Comparison of ENCODE assay signal across 1 cellular context in the genomic region with DNA sequence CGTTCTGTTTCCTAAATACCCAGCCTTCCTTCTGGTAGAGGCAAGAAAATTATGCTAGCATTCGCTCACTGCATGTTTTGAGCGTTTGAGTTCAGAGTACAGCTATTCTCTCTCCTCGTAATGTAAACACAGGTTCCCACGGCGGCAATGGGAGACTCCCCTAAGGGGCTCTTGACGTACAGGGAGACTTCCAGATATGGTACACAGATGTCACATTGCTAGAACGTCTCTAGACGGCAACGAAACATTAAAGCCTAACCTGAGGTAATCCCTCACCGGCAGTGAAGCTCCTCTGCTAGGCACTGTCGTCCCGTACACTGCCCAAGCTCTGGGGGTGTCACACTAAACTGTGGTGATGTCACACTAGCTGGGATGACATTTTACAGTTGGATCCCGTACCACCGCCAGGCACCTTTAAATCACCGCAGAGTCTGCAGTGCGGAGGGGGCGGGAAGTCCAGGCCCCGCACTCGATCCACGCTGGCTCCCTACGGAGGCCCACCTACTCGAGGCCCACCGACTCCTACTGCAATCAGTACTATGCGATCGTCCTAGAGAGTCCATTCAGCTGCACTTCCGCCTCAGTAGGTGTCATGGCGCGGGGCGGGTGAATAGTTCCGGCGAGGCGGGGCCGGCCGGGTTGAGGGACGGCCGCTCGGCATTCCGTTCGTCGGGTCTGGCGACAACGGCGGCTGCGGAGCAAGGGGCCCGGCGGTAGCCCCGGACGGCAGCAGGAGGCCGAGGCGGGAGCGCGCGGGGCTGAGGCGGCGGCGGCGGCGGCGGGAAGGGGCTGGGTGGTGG.
TF ChIP-seq lines count a peak whose summit lies in the region.

HIPK1 (plus strand) TSS at position 375 of the 800 bp plus-strand sequence.

TF ChIP-seq in GM12878, 131 proteins besides CTCF, POLR2A, EP300 and RAD21 (continued from another document and continues in another):
- TF ChIP-seq, protein P1, sequence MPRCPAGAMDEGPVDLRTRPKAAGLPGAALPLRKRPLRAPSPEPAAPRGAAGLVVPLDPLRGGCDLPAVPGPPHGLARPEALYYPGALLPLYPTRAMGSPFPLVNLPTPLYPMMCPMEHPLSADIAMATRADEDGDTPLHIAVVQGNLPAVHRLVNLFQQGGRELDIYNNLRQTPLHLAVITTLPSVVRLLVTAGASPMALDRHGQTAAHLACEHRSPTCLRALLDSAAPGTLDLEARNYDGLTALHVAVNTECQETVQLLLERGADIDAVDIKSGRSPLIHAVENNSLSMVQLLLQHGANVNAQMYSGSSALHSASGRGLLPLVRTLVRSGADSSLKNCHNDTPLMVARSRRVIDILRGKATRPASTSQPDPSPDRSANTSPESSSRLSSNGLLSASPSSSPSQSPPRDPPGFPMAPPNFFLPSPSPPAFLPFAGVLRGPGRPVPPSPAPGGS (IDR thresholded peaks at IDR 0.05; ENCODE audit: borderline replicate concordance, insufficient read depth, low read depth, low read length, poor library complexity, severe bottlenecking): no peak
- TF ChIP-seq SIX5 (IDR thresholded peaks at IDR 0.05; ENCODE audit: low read depth, low read length, severe bottlenecking) (peak; percentile 64), RFX5 (IDR thresholded peaks at IDR 0.05; ENCODE audit: low read depth, low read length) (no peak), ASH2L (IDR thresholded peaks at IDR 0.05; ENCODE audit: borderline replicate concordance, low read depth) (0 out of 2 replicates have a peak, but pooled peaks have one; percentile 39), IRF4 (IDR thresholded peaks at IDR 0.05; ENCODE audit: low read depth, low read length) (no peak), GATAD2B (conservative IDR thresholded peaks at IDR 0.05; ENCODE audit: low read depth) (peak; percentile 85), YBX1 (IDR thresholded peaks at IDR 0.05) (no peak), NFIC (IDR thresholded peaks at IDR 0.05; ENCODE audit: low read depth, low read length) (no peak), CBX3 (IDR thresholded peaks at IDR 0.05; ENCODE audit: borderline replicate concordance, low read depth) (no peak), ETV6 (conservative IDR thresholded peaks at IDR 0.05 in 1 of 2, IDR thresholded peaks at IDR 0.05 in 1 of 2; ENCODE audit: borderline replicate concordance in 1 of 2, low read depth in 1 of 2) (peak in 1 of 2 experiments; percentile 19; a peak in 1 of 4 replicates), FOXK2 (IDR thresholded peaks at IDR 0.05) (peak; percentile 53), POLR2AphosphoS2 (IDR thresholded peaks at IDR 0.05; ENCODE audit: low read depth, low read length) (peak; percentile 70; the same call in 1 of the 2 replicates), ZNF274 (IDR thresholded peaks at IDR 0.05; ENCODE audit: insufficient read depth, insufficient read length) (no peak), KDM1A (IDR thresholded peaks at IDR 0.05; ENCODE audit: borderline replicate concordance) (no peak), RAD51 (IDR thresholded peaks at IDR 0.05) (peak; percentile 23; the same call in 1 of the 2 replicates), REST (IDR thresholded peaks at IDR 0.05; ENCODE audit: low read depth, low read length) (no peak), SPI1 (IDR thresholded peaks at IDR 0.05; ENCODE audit: borderline replicate concordance, insufficient read depth, low read depth, low read length) (peak; percentile 26; the same call in 1 of the 2 replicates), NR2C1 (IDR thresholded peaks at IDR 0.05) (peak; percentile 87), EGR1 (IDR thresholded peaks at IDR 0.05; ENCODE audit: borderline replicate concordance in 1 of 2, low read depth in 2 of 2, low read length in 2 of 2) (no peak; a peak in 1 of 3 replicates), SMC3 (IDR thresholded peaks at IDR 0.05; ENCODE audit: borderline replicate concordance, low read length) (peak; percentile 21; the same call in 1 of the 2 replicates), MYB (IDR thresholded peaks at IDR 0.05; ENCODE audit: borderline replicate concordance, low read depth, low read length) (peak; percentile 17; the same call in 1 of the 2 replicates), STAT3 (IDR thresholded peaks at IDR 0.05; ENCODE audit: low read depth, low read length) (no peak), MEF2A (IDR thresholded peaks at IDR 0.05; ENCODE audit: insufficient read depth, low read depth, low read length) (0 out of 2 replicates have a peak, but pooled peaks have one; percentile 21), ATF7 (IDR thresholded peaks at IDR 0.05; ENCODE audit: low read depth) (peak; percentile 97), CBFB (IDR thresholded peaks at IDR 0.05; ENCODE audit: low read depth) (peak; percentile 56; the same call in 1 of the 2 replicates), NFXL1 (IDR thresholded peaks at IDR 0.05; ENCODE audit: borderline replicate concordance) (no peak), YY1 (IDR thresholded peaks at IDR 0.05; ENCODE audit: low read depth, low read length) (peak; percentile 100), ZNF384 (IDR thresholded peaks at IDR 0.05; ENCODE audit: borderline replicate concordance, low read depth, low read length) (no peak), ZBTB40 (IDR thresholded peaks at IDR 0.05; ENCODE audit: borderline replicate concordance) (peak; percentile 83; the same call in 1 of the 2 replicates), E4F1 (IDR thresholded peaks at IDR 0.05; ENCODE audit: borderline replicate concordance, partially characterized antibody) (peak; percentile 92), MYC (IDR thresholded peaks at IDR 0.05; ENCODE audit: insufficient read depth, insufficient read length, insufficient replicate concordance, low read length, severe bottlenecking) (no peak)
- TF ChIP-seq, protein P2, sequence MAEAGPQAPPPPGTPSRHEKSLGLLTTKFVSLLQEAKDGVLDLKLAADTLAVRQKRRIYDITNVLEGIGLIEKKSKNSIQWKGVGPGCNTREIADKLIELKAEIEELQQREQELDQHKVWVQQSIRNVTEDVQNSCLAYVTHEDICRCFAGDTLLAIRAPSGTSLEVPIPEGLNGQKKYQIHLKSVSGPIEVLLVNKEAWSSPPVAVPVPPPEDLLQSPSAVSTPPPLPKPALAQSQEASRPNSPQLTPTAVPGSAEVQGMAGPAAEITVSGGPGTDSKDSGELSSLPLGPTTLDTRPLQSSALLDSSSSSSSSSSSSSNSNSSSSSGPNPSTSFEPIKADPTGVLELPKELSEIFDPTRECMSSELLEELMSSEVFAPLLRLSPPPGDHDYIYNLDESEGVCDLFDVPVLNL (IDR thresholded peaks at IDR 0.05; ENCODE audit: low read depth, low read length): no peak
- TF ChIP-seq, protein P3, sequence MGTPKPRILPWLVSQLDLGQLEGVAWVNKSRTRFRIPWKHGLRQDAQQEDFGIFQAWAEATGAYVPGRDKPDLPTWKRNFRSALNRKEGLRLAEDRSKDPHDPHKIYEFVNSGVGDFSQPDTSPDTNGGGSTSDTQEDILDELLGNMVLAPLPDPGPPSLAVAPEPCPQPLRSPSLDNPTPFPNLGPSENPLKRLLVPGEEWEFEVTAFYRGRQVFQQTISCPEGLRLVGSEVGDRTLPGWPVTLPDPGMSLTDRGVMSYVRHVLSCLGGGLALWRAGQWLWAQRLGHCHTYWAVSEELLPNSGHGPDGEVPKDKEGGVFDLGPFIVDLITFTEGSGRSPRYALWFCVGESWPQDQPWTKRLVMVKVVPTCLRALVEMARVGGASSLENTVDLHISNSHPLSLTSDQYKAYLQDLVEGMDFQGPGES (IDR thresholded peaks at IDR 0.05): 0 out of 2 replicates have a peak, but pooled peaks have one; percentile 14
- TF ChIP-seq, protein P4, sequence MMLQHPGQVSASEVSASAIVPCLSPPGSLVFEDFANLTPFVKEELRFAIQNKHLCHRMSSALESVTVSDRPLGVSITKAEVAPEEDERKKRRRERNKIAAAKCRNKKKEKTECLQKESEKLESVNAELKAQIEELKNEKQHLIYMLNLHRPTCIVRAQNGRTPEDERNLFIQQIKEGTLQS (IDR thresholded peaks at IDR 0.05; ENCODE audit: borderline replicate concordance, extremely low read depth, low read depth, low read length): no peak
- TF ChIP-seq, protein P5, sequence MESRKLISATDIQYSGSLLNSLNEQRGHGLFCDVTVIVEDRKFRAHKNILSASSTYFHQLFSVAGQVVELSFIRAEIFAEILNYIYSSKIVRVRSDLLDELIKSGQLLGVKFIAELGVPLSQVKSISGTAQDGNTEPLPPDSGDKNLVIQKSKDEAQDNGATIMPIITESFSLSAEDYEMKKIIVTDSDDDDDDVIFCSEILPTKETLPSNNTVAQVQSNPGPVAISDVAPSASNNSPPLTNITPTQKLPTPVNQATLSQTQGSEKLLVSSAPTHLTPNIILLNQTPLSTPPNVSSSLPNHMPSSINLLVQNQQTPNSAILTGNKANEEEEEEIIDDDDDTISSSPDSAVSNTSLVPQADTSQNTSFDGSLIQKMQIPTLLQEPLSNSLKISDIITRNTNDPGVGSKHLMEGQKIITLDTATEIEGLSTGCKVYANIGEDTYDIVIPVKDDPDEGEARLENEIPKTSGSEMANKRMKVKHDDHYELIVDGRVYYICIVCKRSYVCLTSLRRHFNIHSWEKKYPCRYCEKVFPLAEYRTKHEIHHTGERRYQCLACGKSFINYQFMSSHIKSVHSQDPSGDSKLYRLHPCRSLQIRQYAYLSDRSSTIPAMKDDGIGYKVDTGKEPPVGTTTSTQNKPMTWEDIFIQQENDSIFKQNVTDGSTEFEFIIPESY (IDR thresholded peaks at IDR 0.05): no peak
